Comparison of ENCODE assay signal across 1 cellular context in genomic region chr19:47230122-47230920, GRCh38.
A peak's percentile ranks its signal among the peaks of the same experiment; 100 is the strongest.
TF ChIP-seq lines count a peak whose summit lies in the region.

No MANE protein-coding gene starts in this region.

TF ChIP-seq in HEK293, 187 proteins besides CTCF, POLR2A, EP300 and RAD21 (continued from another document and continues in another):
- no peak for TF ChIP-seq ZNF148 (tag by site-specific recombination; IDR thresholded peaks at IDR 0.05; ENCODE audit: borderline replicate concordance)
- peak; percentile 71 for TF ChIP-seq KLF8 (tag by site-specific recombination; IDR thresholded peaks at IDR 0.05)
- TF ChIP-seq REPIN1 (tag by site-specific recombination; IDR thresholded peaks at IDR 0.05; ENCODE audit: low read depth) = no peak
- no peak for TF ChIP-seq ZNF274 (IDR thresholded peaks at IDR 0.05; ENCODE audit: low read length)
- TF ChIP-seq ZNF274 (tag by site-specific recombination; IDR thresholded peaks at IDR 0.05; ENCODE audit: borderline replicate concordance) = no peak; the same call in 1 of the 2 replicates
- 0 out of 2 replicates have a peak, but pooled peaks have one; percentile 6 for TF ChIP-seq ZBTB20 (tag by site-specific recombination; IDR thresholded peaks at IDR 0.05)
- no peak for TF ChIP-seq ZNF596 (tag by site-specific recombination; IDR thresholded peaks at IDR 0.05)
- no peak for TF ChIP-seq ZNF155 (tag by site-specific recombination; IDR thresholded peaks at IDR 0.05)
- TF ChIP-seq ZNF626 (tag by site-specific recombination; IDR thresholded peaks at IDR 0.05) = no peak
- no peak for TF ChIP-seq ZNF354C (tag by site-specific recombination; IDR thresholded peaks at IDR 0.05; ENCODE audit: borderline replicate concordance, low read depth)
- no peak for TF ChIP-seq BCL6B (tag by site-specific recombination; IDR thresholded peaks at IDR 0.05)
- no peak for TF ChIP-seq ZNF791 (tag by site-specific recombination; IDR thresholded peaks at IDR 0.05)
- no peak; the same call in 1 of the 2 replicates for TF ChIP-seq ZNF768 (tag by site-specific recombination; IDR thresholded peaks at IDR 0.05)
- TF ChIP-seq, protein P1, sequence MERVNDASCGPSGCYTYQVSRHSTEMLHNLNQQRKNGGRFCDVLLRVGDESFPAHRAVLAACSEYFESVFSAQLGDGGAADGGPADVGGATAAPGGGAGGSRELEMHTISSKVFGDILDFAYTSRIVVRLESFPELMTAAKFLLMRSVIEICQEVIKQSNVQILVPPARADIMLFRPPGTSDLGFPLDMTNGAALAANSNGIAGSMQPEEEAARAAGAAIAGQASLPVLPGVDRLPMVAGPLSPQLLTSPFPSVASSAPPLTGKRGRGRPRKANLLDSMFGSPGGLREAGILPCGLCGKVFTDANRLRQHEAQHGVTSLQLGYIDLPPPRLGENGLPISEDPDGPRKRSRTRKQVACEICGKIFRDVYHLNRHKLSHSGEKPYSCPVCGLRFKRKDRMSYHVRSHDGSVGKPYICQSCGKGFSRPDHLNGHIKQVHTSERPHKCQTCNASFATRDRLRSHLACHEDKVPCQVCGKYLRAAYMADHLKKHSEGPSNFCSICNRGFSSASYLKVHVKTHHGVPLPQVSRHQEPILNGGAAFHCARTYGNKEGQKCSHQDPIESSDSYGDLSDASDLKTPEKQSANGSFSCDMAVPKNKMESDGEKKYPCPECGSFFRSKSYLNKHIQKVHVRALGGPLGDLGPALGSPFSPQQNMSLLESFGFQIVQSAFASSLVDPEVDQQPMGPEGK (tag by site-specific recombination; IDR thresholded peaks at IDR 0.05) = peak; percentile 68; the same call in 1 of the 2 replicates
- no peak for TF ChIP-seq ZNF707 (tag by site-specific recombination; IDR thresholded peaks at IDR 0.05)
- TF ChIP-seq KLF9 (tag by site-specific recombination; IDR thresholded peaks at IDR 0.05; ENCODE audit: low read depth) = peak; percentile 53
- TF ChIP-seq REST (tag by site-specific recombination; IDR thresholded peaks at IDR 0.05) = no peak; the same call in 1 of the 2 replicates
- TF ChIP-seq ZNF521 (tag by site-specific recombination; IDR thresholded peaks at IDR 0.05) = no peak
- peak; percentile 86 for TF ChIP-seq GLIS2 (tag by site-specific recombination; IDR thresholded peaks at IDR 0.05)
- no peak for TF ChIP-seq HOXC10 (CRISPR knock-in tag; IDR thresholded peaks at IDR 0.05)
- no peak for TF ChIP-seq ZNF10 (tag by site-specific recombination; IDR thresholded peaks at IDR 0.05)
- no peak for TF ChIP-seq ZNF140 (tag by site-specific recombination; IDR thresholded peaks at IDR 0.05)
- no peak for TF ChIP-seq ZNF610 (tag by site-specific recombination; IDR thresholded peaks at IDR 0.05; ENCODE audit: borderline replicate concordance)
- TF ChIP-seq, protein P2, sequence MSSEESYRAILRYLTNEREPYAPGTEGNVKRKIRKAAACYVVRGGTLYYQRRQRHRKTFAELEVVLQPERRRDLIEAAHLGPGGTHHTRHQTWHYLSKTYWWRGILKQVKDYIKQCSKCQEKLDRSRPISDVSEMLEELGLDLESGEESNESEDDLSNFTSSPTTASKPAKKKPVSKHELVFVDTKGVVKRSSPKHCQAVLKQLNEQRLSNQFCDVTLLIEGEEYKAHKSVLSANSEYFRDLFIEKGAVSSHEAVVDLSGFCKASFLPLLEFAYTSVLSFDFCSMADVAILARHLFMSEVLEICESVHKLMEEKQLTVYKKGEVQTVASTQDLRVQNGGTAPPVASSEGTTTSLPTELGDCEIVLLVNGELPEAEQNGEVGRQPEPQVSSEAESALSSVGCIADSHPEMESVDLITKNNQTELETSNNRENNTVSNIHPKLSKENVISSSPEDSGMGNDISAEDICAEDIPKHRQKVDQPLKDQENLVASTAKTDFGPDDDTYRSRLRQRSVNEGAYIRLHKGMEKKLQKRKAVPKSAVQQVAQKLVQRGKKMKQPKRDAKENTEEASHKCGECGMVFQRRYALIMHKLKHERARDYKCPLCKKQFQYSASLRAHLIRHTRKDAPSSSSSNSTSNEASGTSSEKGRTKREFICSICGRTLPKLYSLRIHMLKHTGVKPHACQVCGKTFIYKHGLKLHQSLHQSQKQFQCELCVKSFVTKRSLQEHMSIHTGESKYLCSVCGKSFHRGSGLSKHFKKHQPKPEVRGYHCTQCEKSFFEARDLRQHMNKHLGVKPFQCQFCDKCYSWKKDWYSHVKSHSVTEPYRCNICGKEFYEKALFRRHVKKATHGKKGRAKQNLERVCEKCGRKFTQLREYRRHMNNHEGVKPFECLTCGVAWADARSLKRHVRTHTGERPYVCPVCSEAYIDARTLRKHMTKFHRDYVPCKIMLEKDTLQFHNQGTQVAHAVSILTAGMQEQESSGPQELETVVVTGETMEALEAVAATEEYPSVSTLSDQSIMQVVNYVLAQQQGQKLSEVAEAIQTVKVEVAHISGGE (tag by site-specific recombination; conservative IDR thresholded peaks at IDR 0.05; ENCODE audit: low read depth) = peak; percentile 18; the same call in 1 of the 2 replicates
- TF ChIP-seq ZFP69B (tag by site-specific recombination; IDR thresholded peaks at IDR 0.05) = no peak
- no peak; the same call in none of the 2 replicates for TF ChIP-seq ZNF837 (tag by site-specific recombination; IDR thresholded peaks at IDR 0.05)
- TF ChIP-seq ZNF112 (tag by site-specific recombination; IDR thresholded peaks at IDR 0.05) = no peak
- TF ChIP-seq ZNF146 (tag by site-specific recombination; IDR thresholded peaks at IDR 0.05) = 0 out of 2 replicates have a peak, but pooled peaks have one; percentile 13
- TF ChIP-seq ZNF169 (tag by site-specific recombination; IDR thresholded peaks at IDR 0.05) = peak; percentile 84
- 0 out of 2 replicates have a peak, but pooled peaks have one; percentile 6 for TF ChIP-seq ZNF121 (tag by site-specific recombination; IDR thresholded peaks at IDR 0.05)
- peak; percentile 14; the same call in 1 of the 2 replicates for TF ChIP-seq ZNF76 (tag by site-specific recombination; IDR thresholded peaks at IDR 0.05; ENCODE audit: borderline replicate concordance, low read depth)
- peak; percentile 50; the same call in 1 of the 2 replicates for TF ChIP-seq BCL11B (tag by site-specific recombination; IDR thresholded peaks at IDR 0.05; ENCODE audit: low read depth)
- TF ChIP-seq ZNF280C (tag by site-specific recombination; IDR thresholded peaks at IDR 0.05) = no peak; the same call in 1 of the 2 replicates
- no peak for TF ChIP-seq ZNF658 (tag by site-specific recombination; IDR thresholded peaks at IDR 0.05)
- no peak for TF ChIP-seq ZBTB17 (tag by site-specific recombination; IDR thresholded peaks at IDR 0.05)
- no peak for TF ChIP-seq ZNF211 (tag by site-specific recombination; IDR thresholded peaks at IDR 0.05; ENCODE audit: low read depth)
- TF ChIP-seq, protein P3, sequence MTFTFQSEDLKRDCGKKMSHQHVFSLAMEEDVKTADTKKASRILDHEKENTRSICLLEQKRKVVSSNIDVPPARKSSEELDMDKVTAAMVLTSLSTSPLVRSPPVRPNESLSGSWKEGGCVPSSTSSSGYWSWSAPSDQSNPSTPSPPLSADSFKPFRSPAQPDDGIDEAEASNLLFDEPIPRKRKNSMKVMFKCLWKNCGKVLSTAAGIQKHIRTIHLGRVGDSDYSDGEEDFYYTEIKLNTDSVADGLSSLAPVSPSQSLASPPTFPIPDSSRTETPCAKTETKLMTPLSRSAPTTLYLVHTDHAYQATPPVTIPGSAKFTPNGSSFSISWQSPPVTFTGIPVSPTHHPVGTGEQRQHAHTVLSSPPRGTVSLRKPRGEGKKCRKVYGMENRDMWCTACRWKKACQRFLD (tag by site-specific recombination; IDR thresholded peaks at IDR 0.05) = no peak
- TF ChIP-seq, protein P4, sequence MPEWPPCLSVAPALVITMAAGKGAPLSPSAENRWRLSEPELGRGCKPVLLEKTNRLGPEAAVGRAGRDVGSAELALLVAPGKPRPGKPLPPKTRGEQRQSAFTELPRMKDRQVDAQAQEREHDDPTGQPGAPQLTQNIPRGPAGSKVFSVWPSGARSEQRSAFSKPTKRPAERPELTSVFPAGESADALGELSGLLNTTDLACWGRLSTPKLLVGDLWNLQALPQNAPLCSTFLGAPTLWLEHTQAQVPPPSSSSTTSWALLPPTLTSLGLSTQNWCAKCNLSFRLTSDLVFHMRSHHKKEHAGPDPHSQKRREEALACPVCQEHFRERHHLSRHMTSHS (tag by site-specific recombination; IDR thresholded peaks at IDR 0.05) = peak; percentile 74; the same call in 1 of the 2 replicates
- TF ChIP-seq ZNF2 (tag by site-specific recombination; IDR thresholded peaks at IDR 0.05) = no peak
- peak; percentile 51 for TF ChIP-seq ZNF639 (tag by site-specific recombination; IDR thresholded peaks at IDR 0.05)
- peak; percentile 22 for TF ChIP-seq ZXDB (tag by site-specific recombination; IDR thresholded peaks at IDR 0.05)
- no peak; the same call in 1 of the 2 replicates for TF ChIP-seq ZNF138 (tag by site-specific recombination; IDR thresholded peaks at IDR 0.05; ENCODE audit: borderline replicate concordance)
- no peak; the same call in 1 of the 2 replicates for TF ChIP-seq KLF10 (tag by site-specific recombination; IDR thresholded peaks at IDR 0.05)
- 0 out of 2 replicates have a peak, but pooled peaks have one; percentile 34 for TF ChIP-seq RBAK (tag by site-specific recombination; IDR thresholded peaks at IDR 0.05)
- no peak for TF ChIP-seq ZNF311 (tag by site-specific recombination; IDR thresholded peaks at IDR 0.05; ENCODE audit: borderline replicate concordance)
- TF ChIP-seq ZNF366 (tag by site-specific recombination; conservative IDR thresholded peaks at IDR 0.05) = no peak
